ENCODE assay signal across 1 cellular context in genomic region chr9:131799177-131799823, GRCh38.
TF ChIP-seq lines count a peak whose summit lies in the region.

No MANE protein-coding gene starts in this region.

TF ChIP-seq in HepG2, 621 proteins besides CTCF, POLR2A, EP300 and RAD21 (continued from another document and continues in another):
- TF ChIP-seq, protein P1, sequence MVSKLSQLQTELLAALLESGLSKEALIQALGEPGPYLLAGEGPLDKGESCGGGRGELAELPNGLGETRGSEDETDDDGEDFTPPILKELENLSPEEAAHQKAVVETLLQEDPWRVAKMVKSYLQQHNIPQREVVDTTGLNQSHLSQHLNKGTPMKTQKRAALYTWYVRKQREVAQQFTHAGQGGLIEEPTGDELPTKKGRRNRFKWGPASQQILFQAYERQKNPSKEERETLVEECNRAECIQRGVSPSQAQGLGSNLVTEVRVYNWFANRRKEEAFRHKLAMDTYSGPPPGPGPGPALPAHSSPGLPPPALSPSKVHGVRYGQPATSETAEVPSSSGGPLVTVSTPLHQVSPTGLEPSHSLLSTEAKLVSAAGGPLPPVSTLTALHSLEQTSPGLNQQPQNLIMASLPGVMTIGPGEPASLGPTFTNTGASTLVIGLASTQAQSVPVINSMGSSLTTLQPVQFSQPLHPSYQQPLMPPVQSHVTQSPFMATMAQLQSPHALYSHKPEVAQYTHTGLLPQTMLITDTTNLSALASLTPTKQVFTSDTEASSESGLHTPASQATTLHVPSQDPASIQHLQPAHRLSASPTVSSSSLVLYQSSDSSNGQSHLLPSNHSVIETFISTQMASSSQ (IDR thresholded peaks at IDR 0.05; ENCODE audit: low read depth), result no peak
- TF ChIP-seq, protein P1 (CRISPR knock-in tag; IDR thresholded peaks at IDR 0.05; ENCODE audit: borderline replicate concordance), result no peak
- TF ChIP-seq CENPBD1 (CRISPR knock-in tag; IDR thresholded peaks at IDR 0.05; ENCODE audit: borderline replicate concordance, low read depth) (no peak), ZFAT (CRISPR knock-in tag; conservative IDR thresholded peaks at IDR 0.05) (no peak), ZNF18 (CRISPR knock-in tag; IDR thresholded peaks at IDR 0.05; ENCODE audit: insufficient replicate concordance) (no peak), ZNF556 (CRISPR knock-in tag; IDR thresholded peaks at IDR 0.05; ENCODE audit: borderline replicate concordance) (no peak), HOMEZ (CRISPR knock-in tag; IDR thresholded peaks at IDR 0.05; ENCODE audit: low read depth) (peak; percentile 43; the same call in 1 of the 2 replicates), ZNF703 (CRISPR knock-in tag; IDR thresholded peaks at IDR 0.05; ENCODE audit: borderline replicate concordance) (no peak), THYN1 (CRISPR knock-in tag; IDR thresholded peaks at IDR 0.05; ENCODE audit: borderline replicate concordance, low read depth) (no peak), ZMYM4 (CRISPR knock-in tag; IDR thresholded peaks at IDR 0.05) (peak; percentile 37; the same call in 1 of the 2 replicates), HMGA1 (CRISPR knock-in tag; conservative IDR thresholded peaks at IDR 0.05) (no peak), KDM2A (CRISPR knock-in tag; IDR thresholded peaks at IDR 0.05; ENCODE audit: borderline replicate concordance, low read depth) (peak; percentile 62; the same call in 1 of the 2 replicates), MED1 (CRISPR knock-in tag; IDR thresholded peaks at IDR 0.05) (peak; percentile 57; the same call in 1 of the 2 replicates), ZNF713 (CRISPR knock-in tag; IDR thresholded peaks at IDR 0.05) (no peak), UBTF (CRISPR knock-in tag; IDR thresholded peaks at IDR 0.05) (no peak), ZNF121 (CRISPR knock-in tag; IDR thresholded peaks at IDR 0.05) (no peak), KIAA2018 (CRISPR knock-in tag; IDR thresholded peaks at IDR 0.05; ENCODE audit: borderline replicate concordance) (no peak), HDAC2 (CRISPR knock-in tag; IDR thresholded peaks at IDR 0.05) (peak; percentile 61; the same call in 1 of the 2 replicates), ZMAT3 (CRISPR knock-in tag; conservative IDR thresholded peaks at IDR 0.05) (peak; percentile 72; the same call in 1 of the 2 replicates), ZNF251 (CRISPR knock-in tag; IDR thresholded peaks at IDR 0.05) (no peak), ZNF891 (CRISPR knock-in tag; IDR thresholded peaks at IDR 0.05) (peak; percentile 50; the same call in 1 of the 2 replicates), SMAD3 (CRISPR knock-in tag; IDR thresholded peaks at IDR 0.05) (peak; percentile 92), ZFX (CRISPR knock-in tag; IDR thresholded peaks at IDR 0.05; ENCODE audit: low read depth) (no peak), RFX3 (CRISPR knock-in tag; IDR thresholded peaks at IDR 0.05) (0 out of 2 replicates have a peak, but pooled peaks have one; percentile 23), MEIS2 (CRISPR knock-in tag; IDR thresholded peaks at IDR 0.05) (peak; percentile 74; the same call in 1 of the 2 replicates), DMTF1 (CRISPR knock-in tag; IDR thresholded peaks at IDR 0.05) (no peak)
- TF ChIP-seq, protein P2, sequence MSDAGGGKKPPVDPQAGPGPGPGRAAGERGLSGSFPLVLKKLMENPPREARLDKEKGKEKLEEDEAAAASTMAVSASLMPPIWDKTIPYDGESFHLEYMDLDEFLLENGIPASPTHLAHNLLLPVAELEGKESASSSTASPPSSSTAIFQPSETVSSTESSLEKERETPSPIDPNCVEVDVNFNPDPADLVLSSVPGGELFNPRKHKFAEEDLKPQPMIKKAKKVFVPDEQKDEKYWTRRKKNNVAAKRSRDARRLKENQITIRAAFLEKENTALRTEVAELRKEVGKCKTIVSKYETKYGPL (CRISPR knock-in tag; IDR thresholded peaks at IDR 0.05), result peak; percentile 83; the same call in 1 of the 2 replicates
- TF ChIP-seq, protein P3, sequence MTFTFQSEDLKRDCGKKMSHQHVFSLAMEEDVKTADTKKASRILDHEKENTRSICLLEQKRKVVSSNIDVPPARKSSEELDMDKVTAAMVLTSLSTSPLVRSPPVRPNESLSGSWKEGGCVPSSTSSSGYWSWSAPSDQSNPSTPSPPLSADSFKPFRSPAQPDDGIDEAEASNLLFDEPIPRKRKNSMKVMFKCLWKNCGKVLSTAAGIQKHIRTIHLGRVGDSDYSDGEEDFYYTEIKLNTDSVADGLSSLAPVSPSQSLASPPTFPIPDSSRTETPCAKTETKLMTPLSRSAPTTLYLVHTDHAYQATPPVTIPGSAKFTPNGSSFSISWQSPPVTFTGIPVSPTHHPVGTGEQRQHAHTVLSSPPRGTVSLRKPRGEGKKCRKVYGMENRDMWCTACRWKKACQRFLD (CRISPR knock-in tag; IDR thresholded peaks at IDR 0.05; ENCODE audit: borderline replicate concordance), result no peak
- TF ChIP-seq, protein P4, sequence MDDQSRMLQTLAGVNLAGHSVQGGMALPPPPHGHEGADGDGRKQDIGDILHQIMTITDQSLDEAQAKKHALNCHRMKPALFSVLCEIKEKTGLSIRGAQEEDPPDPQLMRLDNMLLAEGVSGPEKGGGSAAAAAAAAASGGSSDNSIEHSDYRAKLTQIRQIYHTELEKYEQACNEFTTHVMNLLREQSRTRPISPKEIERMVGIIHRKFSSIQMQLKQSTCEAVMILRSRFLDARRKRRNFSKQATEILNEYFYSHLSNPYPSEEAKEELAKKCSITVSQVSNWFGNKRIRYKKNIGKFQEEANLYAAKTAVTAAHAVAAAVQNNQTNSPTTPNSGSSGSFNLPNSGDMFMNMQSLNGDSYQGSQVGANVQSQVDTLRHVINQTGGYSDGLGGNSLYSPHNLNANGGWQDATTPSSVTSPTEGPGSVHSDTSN (CRISPR knock-in tag; IDR thresholded peaks at IDR 0.05; ENCODE audit: borderline replicate concordance), result 0 out of 2 replicates have a peak, but pooled peaks have one; percentile 41
